19 cellular contexts compared by ENCODE assay signal in the genomic region with DNA sequence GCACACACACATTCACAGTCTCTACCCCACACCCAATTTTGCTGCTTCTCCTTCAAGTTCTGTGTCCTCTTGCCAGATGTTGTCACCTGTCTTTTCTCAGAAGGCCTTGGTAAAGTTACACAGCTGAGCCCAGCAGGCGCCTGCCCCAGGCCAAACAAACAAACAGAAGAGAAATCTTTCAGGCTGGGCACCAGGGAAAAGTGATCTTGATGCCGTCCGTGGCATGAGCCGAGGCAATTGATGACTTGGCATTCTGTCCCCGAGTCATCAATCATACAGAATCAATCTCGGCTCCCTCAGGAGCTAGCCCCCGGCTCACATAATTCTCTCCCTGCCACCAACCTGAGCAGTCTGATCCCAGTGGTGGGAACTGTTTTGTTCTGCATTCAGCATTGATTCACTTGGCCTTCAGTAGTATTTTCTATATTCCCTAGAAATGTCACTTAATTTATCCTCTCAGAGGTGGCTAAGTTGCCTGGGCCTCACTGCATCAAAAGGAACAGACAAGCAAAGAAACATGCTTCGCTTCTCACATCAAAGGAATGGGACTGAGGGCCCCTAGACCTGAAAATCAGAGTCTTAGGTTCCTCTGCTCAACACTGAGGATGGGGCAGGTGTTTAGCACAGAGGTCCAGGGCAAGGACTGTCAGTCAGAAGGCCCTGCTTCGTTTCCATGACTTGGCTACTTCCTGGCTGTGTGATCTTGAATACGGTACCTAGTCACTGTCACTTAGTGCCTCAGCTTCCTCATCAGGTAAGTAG.
"Had no signal": no experiment of that assay in that cellular context is flagged by ENCODE, and none has a peak within 500 bp of the region (broad histone marks: within the 10 kb centered on the region; RNA-seq: fewer than 3 reads in every experiment).

No MANE protein-coding gene starts in this region.

- H3K4me3 Mint-ChIP-seq: naive thymus-derived CD8-positive, alpha-beta T cell; stimulated activated effector memory CD8-positive, alpha-beta T cell treated with anti-CD3 and anti-CD28 coated beads, Interleukin-12 subunit alpha, Interleukin-12 subunit beta, amount 100 ng/mL, for 72 hours; type B pancreatic cell had no signal

- ATAC-seq: heart left ventricle; left colon; mucosa of descending colon; naive thymus-derived CD8-positive, alpha-beta T cell; pancreas; right cardiac atrium; stimulated activated effector memory CD8-positive, alpha-beta T cell treated with anti-CD3 and anti-CD28 coated beads, Interleukin-12 subunit alpha, Interleukin-12 subunit beta, amount 100 ng/mL, for 72 hours; stimulated activated naive CD8-positive, alpha-beta T cell treated with anti-CD3 and anti-CD28 coated beads, Interleukin-15, Interleukin-2, amounts not matched to agents 100 U/mL and 50 U/mL, for 24 hours had no signal

- H3K36me3 ChIP-seq: heart left ventricle, pancreas, suprapubic skin, thyroid gland had no signal

- H3K9me3 ChIP-seq: heart left ventricle, pancreas, suprapubic skin, thyroid gland had no signal

- H3K9me3 Mint-ChIP-seq: stimulated activated effector memory CD8-positive, alpha-beta T cell treated with anti-CD3 and anti-CD28 coated beads, Interleukin-12 subunit alpha, Interleukin-12 subunit beta, amount 100 ng/mL, for 72 hours had no signal

- H3K27ac Mint-ChIP-seq: naive thymus-derived CD8-positive, alpha-beta T cell; stimulated activated effector memory CD8-positive, alpha-beta T cell treated with anti-CD3 and anti-CD28 coated beads, Interleukin-12 subunit alpha, Interleukin-12 subunit beta, amount 100 ng/mL, for 72 hours; type B pancreatic cell had no signal

- H3K27ac ChIP-seq: heart left ventricle, pancreas, suprapubic skin, thyroid gland had no signal

- H3K27me3 Mint-ChIP-seq: naive thymus-derived CD8-positive, alpha-beta T cell; progenitor cell of endocrine pancreas; type B pancreatic cell had no signal

- H3K4me1 Mint-ChIP-seq: naive thymus-derived CD8-positive, alpha-beta T cell; stimulated activated effector memory CD8-positive, alpha-beta T cell treated with anti-CD3 and anti-CD28 coated beads, Interleukin-12 subunit alpha, Interleukin-12 subunit beta, amount 100 ng/mL, for 72 hours had no signal

- H3K36me3 Mint-ChIP-seq: naive thymus-derived CD8-positive, alpha-beta T cell; stimulated activated effector memory CD8-positive, alpha-beta T cell treated with anti-CD3 and anti-CD28 coated beads, Interleukin-12 subunit alpha, Interleukin-12 subunit beta, amount 100 ng/mL, for 72 hours; type B pancreatic cell had no signal

- H3K27me3 ChIP-seq: heart left ventricle, pancreas, suprapubic skin, thyroid gland had no signal

- H3K4me3 ChIP-seq: heart left ventricle, mucosa of descending colon, pancreas, suprapubic skin, thyroid gland had no signal

- H3K4me1 ChIP-seq: heart left ventricle, pancreas, suprapubic skin, thyroid gland had no signal

- DNase-seq: dermis blood vessel endothelial cell; erythroblast; heart left ventricle; hippocampal formation; left colon; mammary epithelial cell; mucosa of descending colon; naive thymus-derived CD8-positive, alpha-beta T cell; occipital lobe; pancreas; right cardiac atrium; stimulated activated CD4-positive, alpha-beta T cell treated with anti-CD3 and anti-CD28 coated beads, Interleukin-4, amount 100 ng/mL, for 1 hour; stimulated activated CD8-positive, alpha-beta memory T cell treated with anti-CD3 and anti-CD28 coated beads, Interleukin-4, amount 100 ng/mL, for 48 hours; stimulated activated naive CD8-positive, alpha-beta T cell treated with anti-CD3 and anti-CD28 coated beads, Interleukin-15, Interleukin-2, amounts not matched to agents 100 U/mL and 50 U/mL, for 24 hours; thyroid gland had no signal
